13 cellular contexts compared by ENCODE assay signal in the genomic region with DNA sequence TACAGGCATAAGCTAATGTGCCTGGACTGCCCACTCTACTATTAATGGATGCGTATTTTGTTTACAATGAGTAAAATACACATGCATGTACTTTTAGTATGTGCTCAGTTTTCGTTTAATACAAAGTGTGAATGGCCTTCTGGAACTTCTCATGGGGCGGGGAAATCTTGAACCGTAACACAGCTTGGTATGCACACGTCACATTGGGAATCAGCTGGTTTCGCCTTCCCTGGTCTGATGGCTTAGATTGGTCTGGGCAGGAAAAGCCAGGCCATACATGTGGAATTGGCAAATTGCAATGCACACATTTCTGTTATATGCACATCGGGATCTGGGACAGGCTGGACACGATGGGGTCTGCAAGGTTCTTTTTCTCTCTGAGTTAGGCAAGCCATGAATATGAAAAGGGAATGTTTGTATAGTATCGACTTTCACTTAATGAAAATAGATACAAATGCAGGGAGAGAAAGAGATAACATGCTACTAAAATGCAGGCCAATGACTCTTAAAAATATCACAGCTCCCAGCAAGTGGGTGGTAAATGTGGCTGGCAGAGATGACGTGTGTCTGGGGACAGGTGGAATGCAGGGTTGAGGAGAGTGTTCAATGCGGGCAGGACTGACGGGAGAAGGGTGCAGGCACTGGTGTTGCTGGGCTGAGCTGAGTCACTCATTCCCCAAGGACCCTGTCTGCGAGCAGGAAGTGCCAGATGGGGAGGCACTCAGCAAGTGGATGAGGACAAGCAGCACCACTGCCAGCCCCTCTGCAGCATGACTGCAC.
DNase-seq lines count a peak whose midpoint lies in the region; ATAC-seq and TF ChIP-seq lines count a peak whose summit lies in the region.
"Had no signal": no experiment of that assay in that cellular context is flagged by ENCODE, and none has a peak within 500 bp of the region (broad histone marks: within the 10 kb centered on the region; RNA-seq: fewer than 3 reads in every experiment).

No MANE protein-coding gene starts in this region.

- H3K9me3 ChIP-seq in BLaER1 treated with 17β-estradiol and CSF1 and Interleukin-3, amounts not matched to agents 10 nM and 100 nM (replicated peaks in 1 of 11), result no peaks in the 10 kb centered on the region
- H3K9me3 ChIP-seq in testis (no peaks in the 10 kb centered on the region), esophagus squamous epithelium (no peaks in the 10 kb centered on the region)

- H3K4me1 Mint-ChIP-seq in activated B cell treated with CpG ODN at 0.5 μM for 24 hours, result no peaks in the 10 kb centered on the region
- H3K4me1 Mint-ChIP-seq: T-helper 17 cell had no signal

- no peaks in the 10 kb centered on the region for H3K36me3 ChIP-seq in BLaER1 treated with 17β-estradiol and CSF1 and Interleukin-3, amounts not matched to agents 10 nM and 100 nM
- H3K36me3 ChIP-seq in testis (ENCODE audit: low read depth, missing control alignments), result no peaks in the 10 kb centered on the region
- no peaks in the 10 kb centered on the region for H3K36me3 ChIP-seq in esophagus squamous epithelium

- CTCF ChIA-PET in activated B cell treated with CpG ODN at 0.5 μM for 24 hours (lab: Charles Lee), result no interaction called here

- no peaks in the 10 kb centered on the region for H3K9me3 Mint-ChIP-seq in activated B cell treated with CpG ODN at 0.5 μM for 24 hours
- H3K9me3 Mint-ChIP-seq: activated T-cell treated with anti-CD3 and anti-CD28 coated beads, Interleukin-2, amount 50 U/mL, for 24 hours; stimulated activated memory B cell treated with anti-CD40 and anti-IgM and Interleukin-4, amounts not matched to agents 10 μg/mL and 1 μg/mL and 100 μg/mL, for 72 hours had no signal

- H3K9ac ChIP-seq in BLaER1 treated with 17β-estradiol and CSF1 and Interleukin-3, amounts not matched to agents 10 nM and 100 nM, result no peak overlapping the region

- 63 to 70% methylated on average over 13 of the region's 13 CpGs for WGBS in testis, 2 donors
- 71 to 75% methylated on average over 10 to 13 of the region's 13 CpGs for WGBS in esophagus squamous epithelium, 2 donors

- H4K20me1 ChIP-seq in BLaER1 treated with 17β-estradiol and CSF1 and Interleukin-3, amounts not matched to agents 10 nM and 100 nM, result peaks cover 0 to 4% (median 0%) of the 10 kb centered on the region in 11 experiments; a peak in 1 of 22 replicates

- peaks cover 6% of the 10 kb centered on the region for H3K27me3 Mint-ChIP-seq in activated B cell treated with CpG ODN at 0.5 μM for 24 hours

- H3K4me3 Mint-ChIP-seq in activated B cell treated with CpG ODN at 0.5 μM for 24 hours, result no peak overlapping the region
- H3K4me3 Mint-ChIP-seq: activated T-cell treated with anti-CD3 and anti-CD28 coated beads, Interleukin-2, amount 50 U/mL, for 24 hours; stimulated activated memory B cell treated with anti-CD40 and anti-IgM and Interleukin-4, amounts not matched to agents 10 μg/mL and 1 μg/mL and 100 μg/mL, for 72 hours; T-helper 17 cell had no signal

- POLR2A ChIA-PET in activated B cell treated with CpG ODN at 0.5 μM for 24 hours (lab: Charles Lee), result no interaction called here

- ATAC-seq in activated B cell treated with CpG ODN at 0.5 μM for 24 hours (ENCODE audit: low read depth), result peak; percentile 25
- peak; percentile 11 for ATAC-seq in left colon
- no peak for ATAC-seq in HG03354 (IDR thresholded peaks at IDR 0.05; ENCODE audit: poor library complexity, severe bottlenecking, unreplicated experiment)
- ATAC-seq in GM21515 (IDR thresholded peaks at IDR 0.05; ENCODE audit: unreplicated experiment), result no peak
- ATAC-seq: stimulated activated memory B cell treated with anti-CD40 and anti-IgM and Interleukin-4, amounts not matched to agents 10 μg/mL and 1 μg/mL and 100 μg/mL, for 72 hours; T-helper 17 cell had no signal

- peaks cover 14 to 27% (median 26%) of the 10 kb centered on the region in 10 experiments for H3K4me1 ChIP-seq in BLaER1 treated with 17β-estradiol and CSF1 and Interleukin-3, amounts not matched to agents 10 nM and 100 nM
- H3K4me1 ChIP-seq in testis (peaks cover 26% of the 10 kb centered on the region), esophagus squamous epithelium (peaks cover 0 to 22% (median 4%) of the 10 kb centered on the region in 3 donors)

- intact Hi-C loops in activated B cell treated with CpG ODN at 0.5 μM for 24 hours (cut with micrococcal nuclease) (no loop called here), left colon (cut with DNase I, micrococcal nuclease) (no loop called here), testis (cut with DNase I; ENCODE audit: low total_unique reads) (no loop called here), esophagus squamous epithelium (cut with DNase I) (no loop called here)

- TF ChIP-seq CTCF in activated B cell treated with CpG ODN at 0.5 μM for 24 hours (IDR thresholded peaks at IDR 0.05) (no peak), testis (IDR thresholded peaks at IDR 0.05) (no peak), esophagus squamous epithelium (IDR thresholded peaks at IDR 0.05) (no peak)

- peak; percentile 87 for DNase-seq in LHCN-M2 (ENCODE audit: low read depth)
- no peak for DNase-seq in activated B cell treated with CpG ODN at 0.5 μM for 24 hours
- DNase-seq in left colon, result peak in 1 of 2 donors; percentile 36
- no peak for DNase-seq in testis
- DNase-seq in esophagus squamous epithelium (lab: John Stamatoyannopoulos, UW), result no peak
- DNase-seq: activated T-cell treated with anti-CD3 and anti-CD28 coated beads, Interleukin-2, amount 50 U/mL, for 24 hours; T-helper 17 cell had no signal

- no peak overlapping the region for H3K4me3 ChIP-seq in BLaER1 treated with 17β-estradiol and CSF1 and Interleukin-3, amounts not matched to agents 10 nM and 100 nM
- no peak overlapping the region for H3K4me3 ChIP-seq in testis
- no peak overlapping the region for H3K4me3 ChIP-seq in esophagus squamous epithelium
- H3K4me3 ChIP-seq: dorsolateral prefrontal cortex had no signal

- TF ChIP-seq POLR2A in testis (IDR thresholded peaks at IDR 0.05) (no peak), esophagus squamous epithelium (IDR thresholded peaks at IDR 0.05) (no peak)

- no peak overlapping the region for H3K27ac ChIP-seq in BLaER1 treated with 17β-estradiol and CSF1 and Interleukin-3, amounts not matched to agents 10 nM and 100 nM
- H3K27ac ChIP-seq in testis, result no peak overlapping the region
- H3K27ac ChIP-seq in esophagus squamous epithelium, result no peak overlapping the region
- H3K27ac ChIP-seq: C4-2B, dorsolateral prefrontal cortex had no signal

- peak overlapping the region in 10 of 11 experiments; percentile 32 to 68 (median 46); a peak in 19 of 22 replicates for H3K4me2 ChIP-seq in BLaER1 treated with 17β-estradiol and CSF1 and Interleukin-3, amounts not matched to agents 10 nM and 100 nM

- H3K36me3 Mint-ChIP-seq in activated B cell treated with CpG ODN at 0.5 μM for 24 hours (ENCODE audit: low read depth), result no peaks in the 10 kb centered on the region
- H3K36me3 Mint-ChIP-seq: stimulated activated memory B cell treated with anti-CD40 and anti-IgM and Interleukin-4, amounts not matched to agents 10 μg/mL and 1 μg/mL and 100 μg/mL, for 72 hours had no signal

- H3K27ac Mint-ChIP-seq in activated B cell treated with CpG ODN at 0.5 μM for 24 hours, result no peak overlapping the region
- H3K27ac Mint-ChIP-seq: activated T-cell treated with anti-CD3 and anti-CD28 coated beads, Interleukin-2, amount 50 U/mL, for 24 hours; stimulated activated memory B cell treated with anti-CD40 and anti-IgM and Interleukin-4, amounts not matched to agents 10 μg/mL and 1 μg/mL and 100 μg/mL, for 72 hours; T-helper 17 cell had no signal

- no peaks in the 10 kb centered on the region for H3K27me3 ChIP-seq in BLaER1 treated with 17β-estradiol and CSF1 and Interleukin-3, amounts not matched to agents 10 nM and 100 nM
- H3K27me3 ChIP-seq in testis (no peaks in the 10 kb centered on the region), esophagus squamous epithelium (peaks cover 0 to 50% (median 0%) of the 10 kb centered on the region in 4 donors)

Comparison
In these comparisons a context has a peak if more than half of its experiments do, and no peak if none do; other contexts are left out.
1. ATAC-seq: peak in activated B cell treated with CpG ODN at 0.5 μM for 24 hours (single experiment) and left colon (single experiment); none in HG03354 (single experiment) and GM21515 (single experiment).